In genomic region chr3:184017672-184018423, GRCh38 we compare ENCODE assay signal across 1 cellular context.
TF ChIP-seq lines count a peak whose summit lies in the region.

ABCC5 (minus strand) TSS chr3:184017884; CDS start chr3:184014392, 3,492 bp downstream.

TF ChIP-seq in K562, 482 proteins besides CTCF, POLR2A, EP300 and RAD21 (continued from another document and continues in another):
- TF ChIP-seq AFF1 (IDR thresholded peaks at IDR 0.05; ENCODE audit: low read depth in 1 of 2, partially characterized antibody in 2 of 2) = peak; percentile 35 to 95
- no peak for TF ChIP-seq ATF2 (CRISPR knock-in tag; IDR thresholded peaks at IDR 0.05)
- no peak for TF ChIP-seq SRF (CRISPR knock-in tag; IDR thresholded peaks at IDR 0.05)
- TF ChIP-seq SIRT6 (IDR thresholded peaks at IDR 0.05; ENCODE audit: low read depth, low read length) = no peak
- no peak for TF ChIP-seq ZNF124 (CRISPR knock-in tag; IDR thresholded peaks at IDR 0.05)
- TF ChIP-seq TAF9B (IDR thresholded peaks at IDR 0.05; ENCODE audit: partially characterized antibody) = no peak
- TF ChIP-seq RCOR1 (IDR thresholded peaks at IDR 0.05; ENCODE audit: borderline replicate concordance in 1 of 2, low read depth in 2 of 2, low read length in 2 of 2) = peak; percentile 8 to 86; a peak in 2 of 4 replicates
- no peak for TF ChIP-seq ZNF274 (IDR thresholded peaks at IDR 0.05; ENCODE audit: borderline replicate concordance, low read depth, low read length)
- TF ChIP-seq ATF7 (IDR thresholded peaks at IDR 0.05) = peak; percentile 87
- no peak for TF ChIP-seq ZNF133 (CRISPR knock-in tag; IDR thresholded peaks at IDR 0.05)
- TF ChIP-seq RHOXF2B (CRISPR knock-in tag; conservative IDR thresholded peaks at IDR 0.05) = no peak
- TF ChIP-seq CAMTA2 (CRISPR knock-in tag; conservative IDR thresholded peaks at IDR 0.05) = no peak
- TF ChIP-seq ZFP1 (CRISPR knock-in tag; IDR thresholded peaks at IDR 0.05) = no peak
- no peak for TF ChIP-seq BMI1 (IDR thresholded peaks at IDR 0.05; ENCODE audit: low read length)
- TF ChIP-seq REST (CRISPR knock-in tag; IDR thresholded peaks at IDR 0.05; ENCODE audit: low read depth) = no peak
- no peak for TF ChIP-seq KDM4B (IDR thresholded peaks at IDR 0.05; ENCODE audit: borderline replicate concordance in 2 of 2, low read depth in 1 of 2)
- peak; percentile 72; the same call in 1 of the 2 replicates for TF ChIP-seq HDAC2 (IDR thresholded peaks at IDR 0.05)
- peak; percentile 69; the same call in 1 of the 2 replicates for TF ChIP-seq NR2C2 (CRISPR knock-in tag; IDR thresholded peaks at IDR 0.05)
- peak; percentile 94 for TF ChIP-seq NR2C2 (tag; IDR thresholded peaks at IDR 0.05)
- peak; percentile 80 for TF ChIP-seq E2F1 (CRISPR knock-in tag; IDR thresholded peaks at IDR 0.05)
- no peak for TF ChIP-seq WHSC1 (IDR thresholded peaks at IDR 0.05; ENCODE audit: low read length)
- no peak for TF ChIP-seq ZNF280A (IDR thresholded peaks at IDR 0.05; ENCODE audit: low read depth, partially characterized antibody)
- no peak for TF ChIP-seq KAT2B (IDR thresholded peaks at IDR 0.05; ENCODE audit: low read depth, low read length)
- no peak for TF ChIP-seq MEF2D (tag; conservative IDR thresholded peaks at IDR 0.05; ENCODE audit: low read depth)
- no peak for TF ChIP-seq ZC3H4 (CRISPR knock-in tag; IDR thresholded peaks at IDR 0.05; ENCODE audit: borderline replicate concordance)
- peak; percentile 81 for TF ChIP-seq MTA2 (IDR thresholded peaks at IDR 0.05; ENCODE audit: low read depth)
- no peak for TF ChIP-seq ZNF277 (CRISPR knock-in tag; IDR thresholded peaks at IDR 0.05; ENCODE audit: borderline replicate concordance)
- TF ChIP-seq ZNF175 (CRISPR knock-in tag; IDR thresholded peaks at IDR 0.05; ENCODE audit: low read depth) = 0 out of 2 replicates have a peak, but pooled peaks have one; percentile 30
- no peak for TF ChIP-seq PATZ1 (CRISPR knock-in tag; IDR thresholded peaks at IDR 0.05; ENCODE audit: borderline replicate concordance)
- no peak for TF ChIP-seq ZNF239 (CRISPR knock-in tag; IDR thresholded peaks at IDR 0.05)
- no peak for TF ChIP-seq MED1 (CRISPR knock-in tag; IDR thresholded peaks at IDR 0.05; ENCODE audit: borderline replicate concordance)
- TF ChIP-seq ARHGAP35 (IDR thresholded peaks at IDR 0.05; ENCODE audit: partially characterized antibody) = no peak
- TF ChIP-seq RUNX1 (IDR thresholded peaks at IDR 0.05; ENCODE audit: low read depth) = no peak; the same call in 1 of the 2 replicates
- no peak for TF ChIP-seq UBTF (IDR thresholded peaks at IDR 0.05; ENCODE audit: borderline replicate concordance in 1 of 2, low read depth in 2 of 2, low read length in 2 of 2)
- no peak for TF ChIP-seq FOXA3 (CRISPR knock-in tag; conservative IDR thresholded peaks at IDR 0.05 in 1 of 2, IDR thresholded peaks at IDR 0.05 in 1 of 2)
- no peak for TF ChIP-seq ZBTB8A (IDR thresholded peaks at IDR 0.05; ENCODE audit: partially characterized antibody)
- peak; percentile 63 for TF ChIP-seq TBP (optimal IDR thresholded peaks at IDR 0.05; ENCODE audit: low read depth, low read length)
- TF ChIP-seq ZNF174 (CRISPR knock-in tag; IDR thresholded peaks at IDR 0.05) = no peak
- no peak for TF ChIP-seq ZNF75A (CRISPR knock-in tag; IDR thresholded peaks at IDR 0.05)
- peak; percentile 24; the same call in 1 of the 2 replicates for TF ChIP-seq ZNF395 (CRISPR knock-in tag; IDR thresholded peaks at IDR 0.05)
- TF ChIP-seq RFX7 (CRISPR knock-in tag; IDR thresholded peaks at IDR 0.05) = no peak
- TF ChIP-seq ZNF431 (CRISPR knock-in tag; IDR thresholded peaks at IDR 0.05) = no peak
- 0 out of 2 replicates have a peak, but pooled peaks have one; percentile 31 for TF ChIP-seq ZEB2 (IDR thresholded peaks at IDR 0.05)
- TF ChIP-seq HNRNPUL1 (IDR thresholded peaks at IDR 0.05; ENCODE audit: low read length) = no peak
- no peak for TF ChIP-seq XRCC3 (IDR thresholded peaks at IDR 0.05)
